ENCODE assay signal across 18 cellular contexts in the genomic region with DNA sequence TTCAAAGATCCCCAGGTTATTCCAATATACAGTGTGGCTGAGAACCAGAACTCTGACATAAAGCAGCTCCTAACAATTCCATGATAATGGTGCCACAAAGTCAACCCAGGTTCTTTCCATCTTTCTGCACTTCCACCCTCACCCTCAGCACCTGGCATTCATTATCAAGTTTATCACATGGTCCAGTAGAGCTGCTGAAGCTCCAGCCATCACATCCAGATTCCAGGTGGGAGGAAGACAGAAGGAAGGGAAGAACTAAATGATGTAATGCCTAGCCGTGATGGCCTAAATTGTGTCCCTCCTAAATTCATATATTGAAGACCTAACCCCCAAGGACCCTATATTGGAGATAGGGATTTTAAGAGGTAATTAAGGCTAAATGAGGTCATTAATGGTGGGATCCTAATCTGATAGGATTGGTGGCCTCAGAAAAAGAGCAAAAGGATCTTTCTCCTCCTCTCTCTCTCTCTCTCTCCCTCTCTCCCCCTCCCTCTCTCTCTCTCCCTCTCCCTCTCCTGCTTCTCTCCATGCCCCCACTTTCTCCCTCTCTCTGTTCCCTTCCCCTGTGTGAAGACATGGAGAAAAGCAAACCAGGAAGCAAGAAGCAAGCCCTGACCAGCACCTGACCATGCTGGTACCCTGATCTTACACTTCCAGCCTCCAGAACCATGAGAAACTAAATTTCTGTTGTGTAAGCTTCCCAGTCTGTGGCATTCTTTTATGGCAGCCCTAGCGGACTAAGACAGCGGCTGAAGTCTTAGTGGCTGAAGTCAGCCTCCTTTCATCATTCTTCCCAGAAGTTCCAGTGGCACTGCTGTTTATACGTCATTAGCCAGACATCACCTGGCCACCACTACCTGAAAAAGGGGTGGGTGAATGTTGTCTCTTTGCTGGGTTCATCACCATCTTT.
A peak's percentile ranks its signal among the peaks of the same experiment; 100 is the strongest.
DNase-seq lines count a peak whose midpoint lies in the region; ATAC-seq, FAIRE-seq and TF ChIP-seq lines count a peak whose summit lies in the region.
"Had no signal": no experiment of that assay in that cellular context is flagged by ENCODE, and none has a peak within 500 bp of the region (broad histone marks: within the 10 kb centered on the region; RNA-seq: fewer than 3 reads in every experiment).

No MANE protein-coding gene starts in this region.

- peak overlapping the region; percentile 12; the same call in 1 of the 2 replicates for H2BK120ac ChIP-seq in IMR-90 (ENCODE audit: low read depth, low read length)

- TF ChIP-seq EP300 in HepG2 (IDR thresholded peaks at IDR 0.05; ENCODE audit: low read depth in 2 of 2, low read length in 2 of 2) (no peak), HepG2 (CRISPR knock-in tag; IDR thresholded peaks at IDR 0.05; ENCODE audit: borderline replicate concordance) (no peak)

- in situ Hi-C loops in IMR-90 (cut with MboI; ENCODE audit: low sequenced_read_pairs) (no loop called here), HepG2 (cut with HindIII; ENCODE audit: extremely low pct_ligation_motif_present, low pct_unique_long_range_greater_than_20kb) (no loop called here)

- H4K5ac ChIP-seq in IMR-90 (ENCODE audit: low read depth, low read length), result no peak overlapping the region

- H3K4me2 ChIP-seq in IMR-90 (ENCODE audit: low read depth, low read length) (no peak overlapping the region), HepG2 (ENCODE audit: low read depth, low read length) (peak overlapping the region; percentile 72)

- H3K4me1 Mint-ChIP-seq in activated CD8-positive, alpha-beta memory T cell treated with anti-CD3 and anti-CD28 coated beads, Interleukin-2, amount 10 ng/mL, durations not matched to agents 7 days and 5 days, result no peaks in the 10 kb centered on the region
- H3K4me1 Mint-ChIP-seq: central memory CD8-positive, alpha-beta T cell had no signal

- POLR2A ChIA-PET in IMR-90 (lab: Charles Lee; ENCODE audit: unreplicated experiment) (no interaction called here), HepG2 (lab: Yijun Ruan, JAX) (interaction anchor here (1.1 to 1.9 kb wide), 3 partner anchors 9 to 436 kb away, joined by 3 to 9 read pairs (median 3); no protein-coding TSS in a partner anchor)

- H3K18ac ChIP-seq in IMR-90 (ENCODE audit: low read depth, low read length), result no peak overlapping the region

- H3K4me3 ChIP-seq in IMR-90 (ENCODE audit: insufficient read depth, low read depth, low read length), result no peak overlapping the region
- no peak overlapping the region for H3K4me3 ChIP-seq in breast epithelium
- peak overlapping the region in 1 of 3 experiments; percentile 18; a peak in 1 of 6 replicates for H3K4me3 ChIP-seq in HepG2 (replicated peaks in 1 of 3; ENCODE audit: insufficient read depth in 1 of 3, low read depth in 2 of 3, low read length in 3 of 3)
- no peak overlapping the region for H3K4me3 ChIP-seq in subcutaneous abdominal adipose tissue (ENCODE audit: low read depth in 1 of 5, low read length in 5 of 5)

- H2BK20ac ChIP-seq in IMR-90 (ENCODE audit: low read depth, low read length), result peak overlapping the region; percentile 29; the same call in 1 of the 2 replicates

- dilution Hi-C loops in IMR-90 (cut with HindIII; ENCODE audit: low sequenced_read_pairs, unreplicated experiment), result no loop called here

- H2AK9ac ChIP-seq in IMR-90 (replicated peaks; ENCODE audit: low read depth, low read length, poor library complexity), result no peak overlapping the region

- no peaks in the 10 kb centered on the region for H3K36me3 Mint-ChIP-seq in activated CD8-positive, alpha-beta memory T cell treated with anti-CD3 and anti-CD28 coated beads, Interleukin-2, amount 10 ng/mL, durations not matched to agents 7 days and 5 days
- H3K36me3 Mint-ChIP-seq: CD4-positive, alpha-beta memory T cell; stimulated activated effector memory CD8-positive, alpha-beta T cell treated with anti-CD3 and anti-CD28 coated beads, Interleukin-12 subunit alpha, Interleukin-12 subunit beta, amount 100 ng/mL, for 72 hours had no signal

- TF ChIP-seq POLR2A in IMR-90 (IDR thresholded peaks at IDR 0.05; ENCODE audit: low read depth, low read length), result no peak
- TF ChIP-seq POLR2A in breast epithelium (IDR thresholded peaks at IDR 0.05), result no peak
- no peak for TF ChIP-seq POLR2A in HepG2 (IDR thresholded peaks at IDR 0.05; ENCODE audit: insufficient read depth in 1 of 2, low read depth in 2 of 2, low read length in 2 of 2)

- H3K4me1 ChIP-seq in IMR-90 (ENCODE audit: control insufficient read depth, insufficient read depth, low read length), result peaks cover 1% of the 10 kb centered on the region; the same call in 1 of the 2 replicates
- peaks cover 0 to 4% of the 10 kb centered on the region in 2 donors for H3K4me1 ChIP-seq in breast epithelium
- peaks cover 57% of the 10 kb centered on the region for H3K4me1 ChIP-seq in HepG2 (ENCODE audit: insufficient read depth, low read length)
- H3K4me1 ChIP-seq in subcutaneous abdominal adipose tissue (ENCODE audit: control insufficient read depth in 5 of 5, insufficient read depth in 5 of 5, low read length in 5 of 5), result peaks cover 0 to 29% (median 16%) of the 10 kb centered on the region in 5 donors

- no peak overlapping the region for H3K23ac ChIP-seq in IMR-90 (ENCODE audit: low read depth, low read length)

- peaks cover 2% of the 10 kb centered on the region; the same call in 1 of the 2 replicates for H3K9me3 ChIP-seq in IMR-90 (ENCODE audit: control insufficient read depth, insufficient read depth, low read length)
- H3K9me3 ChIP-seq in breast epithelium, result no peaks in the 10 kb centered on the region
- H3K9me3 ChIP-seq in HepG2 (ENCODE audit: low read length), result no peaks in the 10 kb centered on the region
- peaks cover 0 to 5% (median 0%) of the 10 kb centered on the region in 5 donors for H3K9me3 ChIP-seq in subcutaneous abdominal adipose tissue (ENCODE audit: control insufficient read depth in 5 of 5, low read length in 5 of 5)

- H3K27me3 Mint-ChIP-seq in activated CD8-positive, alpha-beta memory T cell treated with anti-CD3 and anti-CD28 coated beads, Interleukin-2, amount 10 ng/mL, durations not matched to agents 7 days and 5 days, result no peaks in the 10 kb centered on the region
- H3K27me3 Mint-ChIP-seq: central memory CD8-positive, alpha-beta T cell had no signal

- H2AFZ ChIP-seq in IMR-90 (replicated peaks; ENCODE audit: low read length, poor library complexity) (no peak overlapping the region), HepG2 (ENCODE audit: low read length) (no peak overlapping the region)

- H4K20me1 ChIP-seq in IMR-90 (ENCODE audit: insufficient read depth, low read length) (no peaks in the 10 kb centered on the region), HepG2 (ENCODE audit: insufficient read depth, low read length) (no peaks in the 10 kb centered on the region)

- H2BK5ac ChIP-seq in IMR-90 (ENCODE audit: low read depth, low read length, poor library complexity, severe bottlenecking), result no peak overlapping the region

- no peak overlapping the region for H4K8ac ChIP-seq in IMR-90 (ENCODE audit: low read depth in 2 of 2, low read length in 2 of 2)

- H3K9me3 Mint-ChIP-seq in activated CD8-positive, alpha-beta memory T cell treated with anti-CD3 and anti-CD28 coated beads, Interleukin-2, amount 10 ng/mL, durations not matched to agents 7 days and 5 days (ENCODE audit: low read depth), result no peaks in the 10 kb centered on the region
- H3K9me3 Mint-ChIP-seq: activated T-helper 2 cell treated with anti-CD3 and anti-CD28 coated beads, Interferon-gamma antibody, Interleukin-2, Interleukin-4, amounts not matched to agents 10 μg/mL and 5 μg/mL and 100 μg/mL, durations not matched to agents 14 hours and 24 hours and 36 hours; CD4-positive, alpha-beta memory T cell; central memory CD8-positive, alpha-beta T cell; stimulated activated effector memory CD8-positive, alpha-beta T cell treated with anti-CD3 and anti-CD28 coated beads, Interleukin-12 subunit alpha, Interleukin-12 subunit beta, amount 100 ng/mL, for 72 hours had no signal

- CTCF ChIA-PET in IMR-90 (lab: Yijun Ruan, JAX) (interaction anchor here (0.7 kb wide), 1 partner anchor 667 kb away, joined by 5 read pairs; no protein-coding TSS in a partner anchor), HepG2 (lab: Yijun Ruan, JAX; ENCODE audit: low intra/inter-chr PET ratio, low total read pairs) (no interaction called here)
- CTCF ChIA-PET in activated CD8-positive, alpha-beta memory T cell treated with anti-CD3 and anti-CD28 coated beads, Interleukin-2, amount 10 ng/mL, durations not matched to agents 7 days and 5 days (lab: Charles Lee), result no interaction called here

- intact Hi-C loops in IMR-90 (cut with micrococcal nuclease), result loop anchor here (10.0 kb wide), 2 partner anchors 290 to 660 kb away; a partner anchor contains a TSS
- intact Hi-C loops in breast epithelium (cut with DNase I; ENCODE audit: low total_unique reads), result no loop called here
- intact Hi-C loops in HepG2 (cut with micrococcal nuclease; ENCODE audit: unreplicated experiment), result loop anchor here (5.0 kb wide), 1 partner anchor 663 kb away; no protein-coding TSS in a partner anchor

- no peaks in the 10 kb centered on the region; the same call in 1 of the 2 replicates for H3K9me1 ChIP-seq in IMR-90 (ENCODE audit: insufficient read depth, low read length)

- no CpG with 5 or more reads among the region's 4 CpGs for WGBS in IMR-90 (ENCODE audit: extremely low coverage in 2 of 2, insufficient read length in 1 of 2), 2 experiments
- WGBS in HepG2 (ENCODE audit: low lambda C conversion rate), result 63% methylated on average over 4 of the region's 4 CpGs

- H3K9ac ChIP-seq in IMR-90 (ENCODE audit: low read depth, low read length), result no peak overlapping the region
- peak overlapping the region; percentile 12; the same call in 1 of the 2 replicates for H3K9ac ChIP-seq in HepG2 (ENCODE audit: insufficient read depth, low read depth, low read length)
- H3K9ac ChIP-seq in subcutaneous abdominal adipose tissue (ENCODE audit: low read length in 5 of 5), result no peak overlapping the region

- H3K56ac ChIP-seq in IMR-90 (ENCODE audit: extremely low read depth, insufficient read depth, low read length), result no peak overlapping the region; the same call in 1 of the 2 replicates

- H3K4ac ChIP-seq in IMR-90 (ENCODE audit: low read depth, low read length), result no peak overlapping the region

- H2AK5ac ChIP-seq in IMR-90 (ENCODE audit: low read depth, low read length), result no peak overlapping the region; the same call in 1 of the 2 replicates

- H2BK15ac ChIP-seq in IMR-90 (ENCODE audit: low read depth, low read length), result no peak overlapping the region

- no peak overlapping the region for H3K27ac Mint-ChIP-seq in activated CD8-positive, alpha-beta memory T cell treated with anti-CD3 and anti-CD28 coated beads, Interleukin-2, amount 10 ng/mL, durations not matched to agents 7 days and 5 days
- H3K27ac Mint-ChIP-seq: activated T-helper 2 cell treated with anti-CD3 and anti-CD28 coated beads, Interferon-gamma antibody, Interleukin-2, Interleukin-4, amounts not matched to agents 10 μg/mL and 5 μg/mL and 100 μg/mL, durations not matched to agents 14 hours and 24 hours and 36 hours; CD4-positive, alpha-beta memory T cell; stimulated activated effector memory CD8-positive, alpha-beta T cell treated with anti-CD3 and anti-CD28 coated beads, Interleukin-12 subunit alpha, Interleukin-12 subunit beta, amount 100 ng/mL, for 72 hours; T-helper 1 cell treated with Interleukin-12 subunit alpha and Interleukin-12 subunit beta and Interleukin-4 antibody, amounts not matched to agents 30 μg/mL and 1 μg/mL, for 36 hours had no signal

- no peak for TF ChIP-seq CTCF in IMR-90 (conservative IDR thresholded peaks at IDR 0.05; ENCODE audit: low read depth, low read length)
- no peak for TF ChIP-seq CTCF in breast epithelium (IDR thresholded peaks at IDR 0.05)
- TF ChIP-seq CTCF in HepG2 (CRISPR knock-in tag; IDR thresholded peaks at IDR 0.05), result no peak

- no peak for FAIRE-seq in HepG2 (lab: Jason Lieb, UNC)

- DNase-seq in IMR-90, result peak; percentile 11
- DNase-seq in breast epithelium (ENCODE audit: low spot score in 2 of 2), result no peak
- no peak for DNase-seq in HepG2 (ENCODE audit: low spot score)
- no peak for DNase-seq in activated CD8-positive, alpha-beta memory T cell treated with anti-CD3 and anti-CD28 coated beads, Interleukin-2, amount 10 ng/mL, durations not matched to agents 7 days and 5 days
- DNase-seq in D341Med (ENCODE audit: low spot score), result no peak
- no peak for DNase-seq in foreskin melanocyte
- no peak for DNase-seq in KG1 (lab: John Stamatoyannopoulos, UW)
- DNase-seq: activated CD4-positive, alpha-beta T cell treated with anti-CD3 and anti-CD28 coated beads, Interleukin-2, amount 50 U/mL, for 48 hours; CD4-positive, alpha-beta memory T cell; MV-4-11; NCI-H2227 treated with DMSO at 0.1 percent for 48 hours; stimulated activated CD4-positive, alpha-beta T cell treated with anti-CD3 and anti-CD28 coated beads, Interleukin-4, amount 100 ng/mL, for 1 hour had no signal

- no peak overlapping the region for H4K91ac ChIP-seq in IMR-90 (ENCODE audit: insufficient read depth, low read depth, low read length)

- no peaks in the 10 kb centered on the region for H3K79me2 ChIP-seq in HepG2 (ENCODE audit: insufficient read depth, low read length)

- no peaks in the 10 kb centered on the region for H3K36me3 ChIP-seq in IMR-90 (ENCODE audit: control insufficient read depth, insufficient read depth, low read length)
- H3K36me3 ChIP-seq in breast epithelium, result no peaks in the 10 kb centered on the region
- H3K36me3 ChIP-seq in HepG2 (replicated peaks in 1 of 2; ENCODE audit: control insufficient read depth in 1 of 2, insufficient read depth in 2 of 2, low read length in 2 of 2), result no peaks in the 10 kb centered on the region
- no peaks in the 10 kb centered on the region for H3K36me3 ChIP-seq in subcutaneous abdominal adipose tissue (ENCODE audit: control insufficient read depth in 5 of 5, insufficient read depth in 5 of 5, low read length in 5 of 5)

- H3K27ac ChIP-seq in IMR-90 (ENCODE audit: insufficient read depth, low read length), result no peak overlapping the region
- peak overlapping the region; percentile 6 to 22 for H3K27ac ChIP-seq in breast epithelium
- peak overlapping the region; percentile 71 for H3K27ac ChIP-seq in HepG2 (ENCODE audit: extremely low read length, insufficient read depth, low read length)
- H3K27ac ChIP-seq in subcutaneous abdominal adipose tissue (ENCODE audit: low read depth, low read length), result peak overlapping the region; percentile 54
- H3K27ac ChIP-seq: epithelial cell of prostate had no signal

- no peaks in the 10 kb centered on the region for H3K79me1 ChIP-seq in IMR-90 (ENCODE audit: low read depth in 1 of 2, low read length in 2 of 2)

- no peak for ATAC-seq in IMR-90 (ENCODE audit: low read depth)
- no peak for ATAC-seq in HepG2
- no peak for ATAC-seq in activated CD8-positive, alpha-beta memory T cell treated with anti-CD3 and anti-CD28 coated beads, Interleukin-2, amount 10 ng/mL, durations not matched to agents 7 days and 5 days
- ATAC-seq: stimulated activated effector memory CD8-positive, alpha-beta T cell treated with anti-CD3 and anti-CD28 coated beads, Interleukin-12 subunit alpha, Interleukin-12 subunit beta, amount 100 ng/mL, for 72 hours had no signal

- no TSS peak for BruUV-seq in IMR-90 (replicated peaks; lab: Mats Ljungman, UMichigan)
- BruUV-seq in HepG2 (replicated peaks; lab: Mats Ljungman, UMichigan), result no TSS peak

- H3K4me3 Mint-ChIP-seq in activated CD8-positive, alpha-beta memory T cell treated with anti-CD3 and anti-CD28 coated beads, Interleukin-2, amount 10 ng/mL, durations not matched to agents 7 days and 5 days, result no peak overlapping the region
- H3K4me3 Mint-ChIP-seq: CD4-positive, alpha-beta memory T cell; central memory CD8-positive, alpha-beta T cell; stimulated activated effector memory CD8-positive, alpha-beta T cell treated with anti-CD3 and anti-CD28 coated beads, Interleukin-12 subunit alpha, Interleukin-12 subunit beta, amount 100 ng/mL, for 72 hours; T-helper 1 cell treated with Interleukin-12 subunit alpha and Interleukin-12 subunit beta and Interleukin-4 antibody, amounts not matched to agents 30 μg/mL and 1 μg/mL, for 36 hours had no signal

- H3K27me3 ChIP-seq in IMR-90 (ENCODE audit: control insufficient read depth, insufficient read depth, low read length) (no peaks in the 10 kb centered on the region; the same call in 1 of the 2 replicates), breast epithelium (no peaks in the 10 kb centered on the region), HepG2 (ENCODE audit: control insufficient read depth in 1 of 2, insufficient read depth in 2 of 2, low read length in 2 of 2) (no peaks in the 10 kb centered on the region; a peak in 1 of 5 replicates), subcutaneous abdominal adipose tissue (ENCODE audit: control insufficient read depth in 5 of 5, insufficient read depth in 4 of 5, low read length in 5 of 5) (peaks cover 0 to 3% (median 0%) of the 10 kb centered on the region in 5 donors)

- no peak overlapping the region for H3K14ac ChIP-seq in IMR-90 (replicated peaks; ENCODE audit: low read depth, low read length)

- TF ChIP-seq RAD21 in IMR-90 (IDR thresholded peaks at IDR 0.05; ENCODE audit: low read length), result no peak
- TF ChIP-seq RAD21 in HepG2 (CRISPR knock-in tag; IDR thresholded peaks at IDR 0.05), result no peak
